ENCODE assay signal across 9 cellular contexts in genomic region chr2:23788100-23788499, GRCh38.
DNase-seq lines count a peak whose midpoint lies in the region; ATAC-seq, FAIRE-seq and TF ChIP-seq lines count a peak whose summit lies in the region.
"Had no signal": no experiment of that assay in that cellular context is flagged by ENCODE, and none has a peak within 500 bp of the region (broad histone marks: within the 10 kb centered on the region; RNA-seq: fewer than 3 reads in every experiment).

No MANE protein-coding gene starts in this region.

- ATAC-seq in GM19463 (IDR thresholded peaks at IDR 0.05; ENCODE audit: unreplicated experiment) (peak; percentile 76), HG03442 (IDR thresholded peaks at IDR 0.05; ENCODE audit: unreplicated experiment) (peak; percentile 83), K562 (peak; percentile 28)

- H3K9ac ChIP-seq in K562 (ENCODE audit: insufficient read depth in 1 of 2, low read depth in 2 of 2, low read length in 2 of 2): no peak overlapping the region

- H4K20me1 ChIP-seq in K562 (replicated peaks; ENCODE audit: control insufficient read depth, insufficient read depth, low read length): no peaks in the 10 kb centered on the region

- WGBS in K562 (ENCODE audit: insufficient coverage, low coverage, missing lambda C conversion rate): 0% methylated on average over 1 of the region's 1 CpG

- peaks cover 17% of the 10 kb centered on the region; the same call in 2 of the 3 replicates for H3K36me3 ChIP-seq in K562 (ENCODE audit: control insufficient read depth, insufficient read depth, low read length)
- peaks cover 0 to 11% of the 10 kb centered on the region in 2 donors for H3K36me3 ChIP-seq in vagina
- H3K36me3 ChIP-seq in A673 (ENCODE audit: insufficient read depth, low read length, poor library complexity, severe bottlenecking): no peaks in the 10 kb centered on the region

- no TSS peak for BruUV-seq in K562 (replicated peaks; lab: Mats Ljungman, UMichigan)
- no TSS peak for BruUV-seq in A673 (replicated peaks; lab: Mats Ljungman, UMichigan)

- H3K9me3 ChIP-seq in K562 (replicated peaks; ENCODE audit: control insufficient read depth, insufficient read depth, low read depth, low read length) (no peaks in the 10 kb centered on the region), vagina (no peaks in the 10 kb centered on the region), A673 (ENCODE audit: low read depth, low read length, poor library complexity, severe bottlenecking) (no peaks in the 10 kb centered on the region)

- no peak overlapping the region for H2AFZ ChIP-seq in K562 (ENCODE audit: low read depth, low read length)

- H3K4me3 ChIP-seq in K562 (no peak overlapping the region), vagina (no peak overlapping the region), A673 (ENCODE audit: low read depth, low read length, poor library complexity, severe bottlenecking) (no peak overlapping the region)

- H3K79me2 ChIP-seq in K562 (ENCODE audit: control insufficient read depth, insufficient read depth, low read length): no peaks in the 10 kb centered on the region

- no peak for TF ChIP-seq EP300 in K562 (IDR thresholded peaks at IDR 0.05; ENCODE audit: low read length)

- 0 out of 2 replicates have a peak overlapping the region, but pooled peaks have one; percentile 15 for H3K4me2 ChIP-seq in K562 (ENCODE audit: insufficient read depth, low read length)

- no peaks in the 10 kb centered on the region for H3K27me3 ChIP-seq in K562 (ENCODE audit: control insufficient read depth in 2 of 2, insufficient read depth in 2 of 2, low read length in 2 of 2)
- H3K27me3 ChIP-seq in vagina: no peaks in the 10 kb centered on the region
- H3K27me3 ChIP-seq in A673 (replicated peaks; ENCODE audit: insufficient read depth, low read depth, low read length, poor library complexity): no peaks in the 10 kb centered on the region

- H3K27ac ChIP-seq in K562 (ENCODE audit: extremely low read depth, low read depth, low read length) (0 out of 3 replicates have a peak overlapping the region, but pooled peaks have one; percentile 7), vagina (no peak overlapping the region), A673 (ENCODE audit: low read depth, low read length, poor library complexity, severe bottlenecking) (no peak overlapping the region)

- TF ChIP-seq POLR2A in K562 (conservative IDR thresholded peaks at IDR 0.05) (no peak), vagina (IDR thresholded peaks at IDR 0.05) (no peak)

- in situ Hi-C loops in K562 (cut with MboI): no loop called here

- no peaks in the 10 kb centered on the region for H3K9me1 ChIP-seq in K562 (ENCODE audit: control insufficient read depth, insufficient read depth, low read length)

- POLR2A ChIA-PET in K562 (lab: Yijun Ruan, JAX) (interaction anchor here (1.4 kb wide), 1 partner anchor 11 kb away, joined by 3 read pairs; no protein-coding TSS in a partner anchor), A673 (lab: Charles Lee; ENCODE audit: low non-redundant PET) (no interaction called here)

- intact Hi-C loops in K562 (cut with micrococcal nuclease): no loop called here
- intact Hi-C loops in vagina (cut with DNase I): no loop called here
- intact Hi-C loops in A673 (cut with micrococcal nuclease; ENCODE audit: unreplicated experiment): no loop called here

- CTCF ChIA-PET in K562 (lab: Yijun Ruan, JAX; ENCODE audit: low intra/inter-chr PET ratio) (no interaction called here), A673 (lab: Charles Lee) (no interaction called here)

- no peak for FAIRE-seq in K562 (lab: Jason Lieb, UNC)

- TF ChIP-seq CTCF in GM12872 (IDR thresholded peaks at IDR 0.05; ENCODE audit: insufficient read depth, low read depth, low read length) (0 out of 3 replicates have a peak, but pooled peaks have one; percentile 8), K562 (IDR thresholded peaks at IDR 0.05 in 2 of 3, conservative IDR thresholded peaks at IDR 0.05 in 1 of 3; ENCODE audit: insufficient read depth in 2 of 3, low read depth in 1 of 3, low read length in 3 of 3) (no peak), vagina (IDR thresholded peaks at IDR 0.05) (no peak), A673 (conservative IDR thresholded peaks at IDR 0.05; ENCODE audit: low read depth, low read length) (no peak)

- no peak for TF ChIP-seq RAD21 in K562 (CRISPR knock-in tag; conservative IDR thresholded peaks at IDR 0.05 in 1 of 2, IDR thresholded peaks at IDR 0.05 in 1 of 2)

- DNase-seq in K562 (ENCODE audit: extremely low read depth in 1 of 4, low spot score in 3 of 4) (peak in 1 of 4 experiments; percentile 46), NK-92 (lab: John Stamatoyannopoulos, UW; ENCODE audit: unreplicated experiment) (no peak), RKO (ENCODE audit: low spot score) (no peak), vagina (ENCODE audit: extremely low spot score in 2 of 2) (no peak), A673 (ENCODE audit: low spot score) (no peak)
- DNase-seq: activated CD4-positive, alpha-beta T cell treated with anti-CD3 and anti-CD28 coated beads for 48 hours had no signal

- peaks cover 4 to 32% of the 10 kb centered on the region in 2 experiments; a peak in 3 of 5 replicates for H3K4me1 ChIP-seq in K562 (replicated peaks in 1 of 2; ENCODE audit: control insufficient read depth in 2 of 2, insufficient read depth in 2 of 2, low read length in 2 of 2)
- H3K4me1 ChIP-seq in vagina: no peaks in the 10 kb centered on the region
- H3K4me1 ChIP-seq in A673 (ENCODE audit: insufficient read depth, low read length, poor library complexity, severe bottlenecking): peaks cover 10% of the 10 kb centered on the region

TF ChIP-seq in K562, 482 proteins besides CTCF, POLR2A, EP300 and RAD21 (continues in another document):
- peak; percentile 52 for TF ChIP-seq GABPA (tag; conservative IDR thresholded peaks at IDR 0.05; ENCODE audit: low read depth)
- TF ChIP-seq GTF2A2 (tag; IDR thresholded peaks at IDR 0.05): no peak
- peak; percentile 47 for TF ChIP-seq TCF3 (CRISPR knock-in tag; IDR thresholded peaks at IDR 0.05)
- TF ChIP-seq ATF7 (IDR thresholded peaks at IDR 0.05): 0 out of 2 replicates have a peak, but pooled peaks have one; percentile 27
- no peak for TF ChIP-seq ZNF696 (CRISPR knock-in tag; conservative IDR thresholded peaks at IDR 0.05)
- peak; percentile 33; the same call in 1 of the 2 replicates for TF ChIP-seq EHMT2 (IDR thresholded peaks at IDR 0.05)
- TF ChIP-seq ZBTB40 (IDR thresholded peaks at IDR 0.05): no peak
- TF ChIP-seq ZBTB40 (CRISPR knock-in tag; IDR thresholded peaks at IDR 0.05): no peak

Comparison
In these comparisons a context has a peak if more than half of its experiments do, and no peak if none do; other contexts are left out.
1. ATAC-seq: peak in every context shown above with its lines; median percentile 83 in HG03442; 76 in GM19463; 28 in K562.